15 cellular contexts compared by ENCODE assay signal in the genomic region with DNA sequence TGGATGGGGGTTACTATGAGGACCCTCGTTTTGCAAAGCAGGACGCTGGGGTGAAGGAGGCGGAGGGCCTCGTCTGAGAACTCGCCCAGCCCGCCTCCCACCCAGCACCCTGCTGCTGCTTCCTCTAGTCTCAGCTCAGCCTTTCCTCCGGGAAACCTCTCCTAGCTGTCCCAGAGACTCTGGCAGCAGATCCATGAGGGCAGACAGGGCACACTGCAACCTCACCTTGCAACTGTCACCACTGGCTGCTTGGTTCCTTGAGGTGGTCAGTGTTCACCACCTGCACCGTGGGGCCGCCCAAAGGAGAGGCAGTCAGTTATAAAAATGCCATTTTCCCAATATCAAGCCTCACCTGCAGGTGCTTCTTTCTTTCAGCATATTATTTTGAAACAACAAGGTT. TPM values are rescaled to one million over a fixed set of nuclear protein-coding genes. Genes with fewer than 3 reads are reported as not detected.
DNase-seq lines count a peak whose midpoint lies in the region; ATAC-seq, FAIRE-seq and TF ChIP-seq lines count a peak whose summit lies in the region.
"Had no signal": no experiment of that assay in that cellular context is flagged by ENCODE, and none has a peak within 500 bp of the region (broad histone marks: within the 10 kb centered on the region; RNA-seq: fewer than 3 reads in every experiment).

No MANE protein-coding gene starts in this region.

- TF ChIP-seq POLR2A in adrenal gland (IDR thresholded peaks at IDR 0.05), result no peak
- no peak for TF ChIP-seq POLR2A in esophagus muscularis mucosa (IDR thresholded peaks at IDR 0.05; ENCODE audit: low read depth)

- no peak for FAIRE-seq in urothelium cell line (lab: Jason Lieb, UNC)
- FAIRE-seq: bronchial epithelial cell, endothelial cell of umbilical vein had no signal

- peak; percentile 15 for ATAC-seq in stimulated activated naive CD8-positive, alpha-beta T cell treated with anti-CD3 and anti-CD28 coated beads, Interleukin-15, amount 100 ng/mL, for 72 hours
- ATAC-seq in stimulated activated naive CD8-positive, alpha-beta T cell treated with anti-CD3 and anti-CD28 coated beads, Interleukin-15, Interleukin-2, amounts not matched to agents 100 U/mL and 50 U/mL, for 24 hours, result no peak
- peak; percentile 5 for ATAC-seq in HG02610 (IDR thresholded peaks at IDR 0.05; ENCODE audit: unreplicated experiment)
- ATAC-seq in HG03432 (IDR thresholded peaks at IDR 0.05; ENCODE audit: unreplicated experiment), result peak; percentile 18

- H3K9me3 ChIP-seq in adrenal gland (replicated peaks in 1 of 3), result no peaks in the 10 kb centered on the region
- H3K9me3 ChIP-seq in SK-N-SH, result no peaks in the 10 kb centered on the region
- H3K9me3 ChIP-seq in esophagus muscularis mucosa, result no peaks in the 10 kb centered on the region

- H2AFZ ChIP-seq in SK-N-SH (ENCODE audit: low read depth), result no peak overlapping the region

- POLR2A ChIA-PET in SK-N-SH (lab: Yijun Ruan, JAX), result no interaction called here

- no peak for DNase-seq in stimulated activated naive CD8-positive, alpha-beta T cell treated with anti-CD3 and anti-CD28 coated beads, Interleukin-15, amount 100 ng/mL, for 72 hours
- no peak for DNase-seq in stimulated activated naive CD8-positive, alpha-beta T cell treated with anti-CD3 and anti-CD28 coated beads, Interleukin-15, Interleukin-2, amounts not matched to agents 100 U/mL and 50 U/mL, for 24 hours
- peak; percentile 3 for DNase-seq in urothelium cell line (ENCODE audit: low spot score)
- DNase-seq in adrenal gland, result no peak
- no peak for DNase-seq in SK-N-SH
- DNase-seq in esophagus muscularis mucosa (ENCODE audit: extremely low spot score), result no peak
- DNase-seq: ACHN; activated CD4-positive, CD25-positive, alpha-beta regulatory T cell; NCI-H2171 had no signal

- TF ChIP-seq EP300 in SK-N-SH (IDR thresholded peaks at IDR 0.05; ENCODE audit: borderline replicate concordance in 1 of 2, low read depth in 1 of 2, low read length in 1 of 2) (no peak), esophagus muscularis mucosa (IDR thresholded peaks at IDR 0.05) (no peak)

- TF ChIP-seq RAD21 in SK-N-SH (IDR thresholded peaks at IDR 0.05; ENCODE audit: low read length), result no peak

- H3K4me1 ChIP-seq in adrenal gland (replicated peaks in 1 of 2), result no peaks in the 10 kb centered on the region
- H3K4me1 ChIP-seq in SK-N-SH (ENCODE audit: control insufficient read depth in 1 of 2, insufficient read depth in 2 of 2, low read depth in 1 of 2, low read length in 1 of 2), result peaks cover 0 to 8% of the 10 kb centered on the region in 2 experiments; a peak in 1 of 4 replicates
- peaks cover 0 to 21% (median 16%) of the 10 kb centered on the region in 4 donors for H3K4me1 ChIP-seq in esophagus muscularis mucosa

- no peaks in the 10 kb centered on the region for H3F3A ChIP-seq in SK-N-SH (replicated peaks; ENCODE audit: insufficient read depth)

- intact Hi-C loops in adrenal gland (cut with DNase I), result no loop called here
- intact Hi-C loops in esophagus muscularis mucosa (cut with DNase I), result no loop called here

- H3K36me3 ChIP-seq in adrenal gland (replicated peaks in 1 of 2) (no peaks in the 10 kb centered on the region), SK-N-SH (replicated peaks in 1 of 2; ENCODE audit: control insufficient read depth in 1 of 2, insufficient read depth in 2 of 2, low read length in 1 of 2) (no peaks in the 10 kb centered on the region), esophagus muscularis mucosa (no peaks in the 10 kb centered on the region)

- H3K4me2 ChIP-seq in SK-N-SH, result no peak overlapping the region

- no peaks in the 10 kb centered on the region for H3K79me2 ChIP-seq in SK-N-SH (ENCODE audit: insufficient read depth)

- H3K4me3 Mint-ChIP-seq in stimulated activated naive CD8-positive, alpha-beta T cell treated with anti-CD3 and anti-CD28 coated beads, Interleukin-15, amount 100 ng/mL, for 72 hours, result no peak overlapping the region
- H3K4me3 Mint-ChIP-seq: memory B cell had no signal

- no peaks in the 10 kb centered on the region for H3K9me3 Mint-ChIP-seq in stimulated activated naive CD8-positive, alpha-beta T cell treated with anti-CD3 and anti-CD28 coated beads, Interleukin-15, amount 100 ng/mL, for 72 hours
- H3K9me3 Mint-ChIP-seq: activated T-helper 2 cell treated with anti-CD3 and anti-CD28 coated beads, Interferon-gamma antibody, Interleukin-2, Interleukin-4, amounts not matched to agents 10 μg/mL and 5 μg/mL and 100 μg/mL, durations not matched to agents 14 hours and 24 hours and 36 hours; memory B cell had no signal

- H3K4me3 ChIP-seq in adrenal gland (no peak overlapping the region), SK-N-SH (ENCODE audit: low read depth in 2 of 2, low read length in 1 of 2) (no peak overlapping the region), esophagus muscularis mucosa (no peak overlapping the region)

- H3K27me3 ChIP-seq in adrenal gland, result no peaks in the 10 kb centered on the region
- no peaks in the 10 kb centered on the region for H3K27me3 ChIP-seq in SK-N-SH (ENCODE audit: insufficient read depth)
- H3K27me3 ChIP-seq in esophagus muscularis mucosa, result no peaks in the 10 kb centered on the region

- H3K9me2 ChIP-seq in SK-N-SH, result no peaks in the 10 kb centered on the region

- WGBS in adrenal gland, 4 donors, result 75 to 94% (median 85%) methylated on average over 4 to 9 of the region's 9 CpGs
- 88% methylated on average over 5 of the region's 9 CpGs for WGBS in SK-N-SH (ENCODE audit: low lambda C conversion rate)
- WGBS in esophagus muscularis mucosa, result 74% methylated on average over 5 of the region's 9 CpGs

- no peak for TF ChIP-seq CTCF in adrenal gland (IDR thresholded peaks at IDR 0.05)
- no peak for TF ChIP-seq CTCF in SK-N-SH (IDR thresholded peaks at IDR 0.05)
- no peak for TF ChIP-seq CTCF in esophagus muscularis mucosa (IDR thresholded peaks at IDR 0.05)

- CTCF ChIA-PET in SK-N-SH (lab: Yijun Ruan, JAX), result interaction anchor here (1.5 to 3.6 kb wide), 3 partner anchors 9 to 56 kb away, joined by 3 to 15 read pairs (median 10); no protein-coding TSS in a partner anchor

- peaks cover 24% of the 10 kb centered on the region for H3K4me1 Mint-ChIP-seq in stimulated activated naive CD8-positive, alpha-beta T cell treated with anti-CD3 and anti-CD28 coated beads, Interleukin-15, amount 100 ng/mL, for 72 hours

- no peak overlapping the region for H3K9ac ChIP-seq in SK-N-SH

- H4K20me1 ChIP-seq in SK-N-SH (ENCODE audit: insufficient read depth), result no peaks in the 10 kb centered on the region

- H3K27ac ChIP-seq in adrenal gland (no peak overlapping the region), SK-N-SH (ENCODE audit: low read depth in 2 of 2, low read length in 1 of 2) (no peak overlapping the region; a peak in 1 of 4 replicates), esophagus muscularis mucosa (replicated peaks in 1 of 4) (no peak overlapping the region)

- H3K27ac Mint-ChIP-seq in stimulated activated naive CD8-positive, alpha-beta T cell treated with anti-CD3 and anti-CD28 coated beads, Interleukin-15, amount 100 ng/mL, for 72 hours, result no peak overlapping the region
- H3K27ac Mint-ChIP-seq: activated T-helper 2 cell treated with anti-CD3 and anti-CD28 coated beads, Interferon-gamma antibody, Interleukin-2, Interleukin-4, amounts not matched to agents 10 μg/mL and 5 μg/mL and 100 μg/mL, durations not matched to agents 14 hours and 24 hours and 36 hours; memory B cell had no signal

- H3K27me3 Mint-ChIP-seq in stimulated activated naive CD8-positive, alpha-beta T cell treated with anti-CD3 and anti-CD28 coated beads, Interleukin-15, amount 100 ng/mL, for 72 hours, result peaks cover 73% of the 10 kb centered on the region

TF ChIP-seq in SK-N-SH, 30 proteins besides CTCF, POLR2A, EP300 and RAD21 (continues in another document):
- TF ChIP-seq CHD2 (IDR thresholded peaks at IDR 0.05; ENCODE audit: low read length, partially characterized antibody) (no peak), RFX5 (IDR thresholded peaks at IDR 0.05; ENCODE audit: low read length) (no peak), TEAD4 (IDR thresholded peaks at IDR 0.05; ENCODE audit: borderline replicate concordance, insufficient read depth) (no peak)
- TF ChIP-seq, protein P1, sequence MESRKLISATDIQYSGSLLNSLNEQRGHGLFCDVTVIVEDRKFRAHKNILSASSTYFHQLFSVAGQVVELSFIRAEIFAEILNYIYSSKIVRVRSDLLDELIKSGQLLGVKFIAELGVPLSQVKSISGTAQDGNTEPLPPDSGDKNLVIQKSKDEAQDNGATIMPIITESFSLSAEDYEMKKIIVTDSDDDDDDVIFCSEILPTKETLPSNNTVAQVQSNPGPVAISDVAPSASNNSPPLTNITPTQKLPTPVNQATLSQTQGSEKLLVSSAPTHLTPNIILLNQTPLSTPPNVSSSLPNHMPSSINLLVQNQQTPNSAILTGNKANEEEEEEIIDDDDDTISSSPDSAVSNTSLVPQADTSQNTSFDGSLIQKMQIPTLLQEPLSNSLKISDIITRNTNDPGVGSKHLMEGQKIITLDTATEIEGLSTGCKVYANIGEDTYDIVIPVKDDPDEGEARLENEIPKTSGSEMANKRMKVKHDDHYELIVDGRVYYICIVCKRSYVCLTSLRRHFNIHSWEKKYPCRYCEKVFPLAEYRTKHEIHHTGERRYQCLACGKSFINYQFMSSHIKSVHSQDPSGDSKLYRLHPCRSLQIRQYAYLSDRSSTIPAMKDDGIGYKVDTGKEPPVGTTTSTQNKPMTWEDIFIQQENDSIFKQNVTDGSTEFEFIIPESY (IDR thresholded peaks at IDR 0.05; ENCODE audit: borderline replicate concordance, low read depth), result no peak
- TF ChIP-seq, protein P2, sequence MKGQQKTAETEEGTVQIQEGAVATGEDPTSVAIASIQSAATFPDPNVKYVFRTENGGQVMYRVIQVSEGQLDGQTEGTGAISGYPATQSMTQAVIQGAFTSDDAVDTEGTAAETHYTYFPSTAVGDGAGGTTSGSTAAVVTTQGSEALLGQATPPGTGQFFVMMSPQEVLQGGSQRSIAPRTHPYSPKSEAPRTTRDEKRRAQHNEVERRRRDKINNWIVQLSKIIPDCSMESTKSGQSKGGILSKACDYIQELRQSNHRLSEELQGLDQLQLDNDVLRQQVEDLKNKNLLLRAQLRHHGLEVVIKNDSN (IDR thresholded peaks at IDR 0.05; ENCODE audit: borderline replicate concordance, low read depth), result no peak
- TF ChIP-seq, protein P3, sequence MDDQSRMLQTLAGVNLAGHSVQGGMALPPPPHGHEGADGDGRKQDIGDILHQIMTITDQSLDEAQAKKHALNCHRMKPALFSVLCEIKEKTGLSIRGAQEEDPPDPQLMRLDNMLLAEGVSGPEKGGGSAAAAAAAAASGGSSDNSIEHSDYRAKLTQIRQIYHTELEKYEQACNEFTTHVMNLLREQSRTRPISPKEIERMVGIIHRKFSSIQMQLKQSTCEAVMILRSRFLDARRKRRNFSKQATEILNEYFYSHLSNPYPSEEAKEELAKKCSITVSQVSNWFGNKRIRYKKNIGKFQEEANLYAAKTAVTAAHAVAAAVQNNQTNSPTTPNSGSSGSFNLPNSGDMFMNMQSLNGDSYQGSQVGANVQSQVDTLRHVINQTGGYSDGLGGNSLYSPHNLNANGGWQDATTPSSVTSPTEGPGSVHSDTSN (IDR thresholded peaks at IDR 0.05), result no peak

RNA-seq across cellular contexts. Expression of a gene that starts 45.6 kb away (rescaled TPM):
- total RNA-seq in adrenal gland (1 to 10 TPM; 1.3 to 4.3 (median 2.4) TPM), esophagus muscularis mucosa (10 to 100 TPM in 2 of 4 donors, 1 to 10 TPM in 2; 5.4 to 11.3 (median 10.4) TPM)
- polyA plus RNA-seq in adrenal gland (1 to 10 TPM in 2 of 3 donors, under 1 TPM in 1; 0.95 to 2.4 (median 1.8) TPM), SK-N-SH (2012; rRNA removed) (4.0 and 4.3 TPM in 2 replicates)
- 4.1 and 4.2 TPM in 2 replicates for polyA plus RNA-seq in SK-N-SH (2012; cell fraction: cytosol; rRNA removed)
- 3.9 and 5.1 TPM in 2 replicates for polyA plus RNA-seq in SK-N-SH (2012; cell fraction: nucleus; rRNA removed)
